In the genomic region with DNA sequence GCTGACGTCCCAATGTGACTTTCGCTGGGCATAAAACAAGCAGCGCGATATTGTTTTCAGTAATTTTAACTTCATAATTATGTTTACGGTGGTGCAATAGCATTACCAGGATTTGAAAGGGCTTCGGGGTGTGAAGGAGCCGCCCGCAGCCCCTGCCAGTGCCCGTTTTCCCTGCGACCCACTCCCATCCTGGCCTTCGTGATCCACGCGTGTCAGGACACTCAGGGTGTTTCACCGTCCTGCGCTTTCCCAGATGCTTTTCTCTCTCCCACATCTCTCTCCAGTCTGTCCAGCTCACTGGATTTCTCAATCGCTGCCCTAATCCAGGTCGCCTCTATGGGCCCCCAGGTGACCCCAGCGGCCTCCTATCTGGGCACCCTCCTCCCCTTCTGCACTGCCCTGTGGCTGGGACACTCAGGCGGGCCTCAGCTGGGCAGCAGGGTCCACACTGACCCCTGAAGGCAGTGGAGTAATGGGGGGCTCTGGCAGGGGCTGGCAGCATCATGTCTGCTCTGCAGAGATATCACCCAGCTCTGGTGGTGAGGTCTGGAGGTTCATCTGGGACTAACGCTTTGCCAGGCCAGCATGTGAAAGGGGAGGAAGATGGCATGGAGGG, we compare ENCODE assay signal across 15 cellular contexts.
DNase-seq lines count a peak whose midpoint lies in the region; ATAC-seq, FAIRE-seq and TF ChIP-seq lines count a peak whose summit lies in the region.
"Had no signal": no experiment of that assay in that cellular context is flagged by ENCODE, and none has a peak within 500 bp of the region (broad histone marks: within the 10 kb centered on the region; RNA-seq: fewer than 3 reads in every experiment).

No MANE protein-coding gene starts in this region.

- H3K79me2 ChIP-seq in osteoblast (ENCODE audit: insufficient read depth, low read length), result no peaks in the 10 kb centered on the region

- H3K4me1 ChIP-seq in left ventricle myocardium inferior (no peaks in the 10 kb centered on the region), adrenal gland (replicated peaks in 1 of 2) (no peaks in the 10 kb centered on the region), osteoblast (ENCODE audit: insufficient read depth, low read length) (no peaks in the 10 kb centered on the region)
- H3K4me1 ChIP-seq: Caco-2 had no signal

- intact Hi-C loops in cardiac septum (cut with DNase I) (no loop called here), left ventricle myocardium inferior (cut with micrococcal nuclease) (no loop called here), adrenal gland (cut with DNase I) (no loop called here)

- no peak for TF ChIP-seq POLR2A in adrenal gland (IDR thresholded peaks at IDR 0.05)

- no peaks in the 10 kb centered on the region for H3K36me3 ChIP-seq in left ventricle myocardium inferior
- no peaks in the 10 kb centered on the region for H3K36me3 ChIP-seq in adrenal gland (replicated peaks in 1 of 2)
- H3K36me3 ChIP-seq in osteoblast (ENCODE audit: insufficient read depth, low read length), result no peaks in the 10 kb centered on the region

- H3K27ac Mint-ChIP-seq in type B pancreatic cell, result no peak overlapping the region
- no peak overlapping the region for H3K27ac Mint-ChIP-seq in effector memory CD8-positive, alpha-beta T cell

- DNase-seq in cardiac septum (ENCODE audit: low spot score), result peak; percentile 43
- DNase-seq in left ventricle myocardium inferior, result no peak
- peak in 4 of 7 donors; percentile 1 to 13 (median 4) for DNase-seq in adrenal gland
- peak; percentile 76 for DNase-seq in osteoblast (ENCODE audit: insufficient read length, low spot score, missing footprints)
- peak; percentile 63 for DNase-seq in type B pancreatic cell (ENCODE audit: extremely low spot score, unreplicated experiment)
- DNase-seq in RCC 7860 (ENCODE audit: low spot score), result no peak
- no peak for DNase-seq in effector memory CD8-positive, alpha-beta T cell
- DNase-seq: DMS53, HCEC 1CT, MV-4-11, NCI-H1417 treated with DMSO at 0.1 percent for 48 hours, NCI-H2029 treated with DMSO at 0.1 percent for 48 hours, NCI-H510A treated with DMSO at 0.1 percent for 48 hours had no signal

- no peak for FAIRE-seq in RCC 7860 (lab: Jason Lieb, UNC)

- H3K27me3 ChIP-seq in left ventricle myocardium inferior (ENCODE audit: low read depth) (peaks cover 69% of the 10 kb centered on the region), adrenal gland (no peaks in the 10 kb centered on the region), osteoblast (ENCODE audit: insufficient read depth, low read length) (no peaks in the 10 kb centered on the region)

- H3K27me3 Mint-ChIP-seq in type B pancreatic cell, result peaks cover 16% of the 10 kb centered on the region
- H3K27me3 Mint-ChIP-seq in effector memory CD8-positive, alpha-beta T cell, result peaks cover 13 to 56% of the 10 kb centered on the region in 2 donors

- no peaks in the 10 kb centered on the region for H3K9me3 ChIP-seq in left ventricle myocardium inferior (replicated peaks)
- H3K9me3 ChIP-seq in adrenal gland (replicated peaks in 1 of 3), result no peaks in the 10 kb centered on the region
- no peaks in the 10 kb centered on the region for H3K9me3 ChIP-seq in osteoblast (ENCODE audit: low read depth, low read length)
- H3K9me3 ChIP-seq: Caco-2 had no signal

- no peak overlapping the region for H2AFZ ChIP-seq in osteoblast (ENCODE audit: low read length)

- no peak overlapping the region for H3K4me2 ChIP-seq in osteoblast (ENCODE audit: insufficient read depth, low read length)

- no peak overlapping the region for H3K4me3 ChIP-seq in left ventricle myocardium inferior
- H3K4me3 ChIP-seq in adrenal gland, result no peak overlapping the region
- H3K4me3 ChIP-seq in osteoblast (ENCODE audit: insufficient read depth, low read length), result no peak overlapping the region

- no peak overlapping the region for H3K4me3 Mint-ChIP-seq in type B pancreatic cell
- H3K4me3 Mint-ChIP-seq in effector memory CD8-positive, alpha-beta T cell, result no peak overlapping the region

- no peak overlapping the region for H3K27ac ChIP-seq in left ventricle myocardium inferior (replicated peaks)
- no peak overlapping the region for H3K27ac ChIP-seq in adrenal gland
- H3K27ac ChIP-seq in osteoblast (ENCODE audit: low read depth, low read length), result no peak overlapping the region

- TF ChIP-seq CTCF in left ventricle myocardium inferior (IDR thresholded peaks at IDR 0.05; ENCODE audit: borderline replicate concordance), result no peak
- TF ChIP-seq CTCF in adrenal gland (IDR thresholded peaks at IDR 0.05), result no peak
- TF ChIP-seq CTCF in osteoblast (IDR thresholded peaks at IDR 0.05; ENCODE audit: extremely low read depth, low read depth, low read length), result no peak
- TF ChIP-seq CTCF in type B pancreatic cell (conservative IDR thresholded peaks at IDR 0.05), result no peak

- 82 to 83% (median 82%) methylated on average over 19 to 20 of the region's 20 CpGs for WGBS in adrenal gland, 4 donors

- H4K20me1 ChIP-seq in osteoblast (ENCODE audit: insufficient read depth, low read length), result no peaks in the 10 kb centered on the region

- H3K36me3 Mint-ChIP-seq in type B pancreatic cell, result no peaks in the 10 kb centered on the region
- H3K36me3 Mint-ChIP-seq in effector memory CD8-positive, alpha-beta T cell (ENCODE audit: insufficient read depth), result no peaks in the 10 kb centered on the region

- ATAC-seq in GM21447 (IDR thresholded peaks at IDR 0.05; ENCODE audit: unreplicated experiment), result no peak
- no peak for ATAC-seq in effector memory CD8-positive, alpha-beta T cell (replicated peaks)

- no peaks in the 10 kb centered on the region for H3K4me1 Mint-ChIP-seq in type B pancreatic cell (ENCODE audit: unreplicated experiment)
- no peaks in the 10 kb centered on the region for H3K4me1 Mint-ChIP-seq in effector memory CD8-positive, alpha-beta T cell (ENCODE audit: low read depth in 2 of 2)

- no peaks in the 10 kb centered on the region for H3K9me3 Mint-ChIP-seq in type B pancreatic cell
- no peaks in the 10 kb centered on the region for H3K9me3 Mint-ChIP-seq in effector memory CD8-positive, alpha-beta T cell

Comparison
In these comparisons a context has a peak if more than half of its experiments do, and no peak if none do; other contexts are left out.
1. DNase-seq: peak in cardiac septum (single experiment), adrenal gland (4 of 7), osteoblast (single experiment) and type B pancreatic cell (single experiment); none in left ventricle myocardium inferior (single experiment), RCC 7860 (single experiment) and effector memory CD8-positive, alpha-beta T cell (0 of 3).